7 cellular contexts compared by ENCODE assay signal in the genomic region with DNA sequence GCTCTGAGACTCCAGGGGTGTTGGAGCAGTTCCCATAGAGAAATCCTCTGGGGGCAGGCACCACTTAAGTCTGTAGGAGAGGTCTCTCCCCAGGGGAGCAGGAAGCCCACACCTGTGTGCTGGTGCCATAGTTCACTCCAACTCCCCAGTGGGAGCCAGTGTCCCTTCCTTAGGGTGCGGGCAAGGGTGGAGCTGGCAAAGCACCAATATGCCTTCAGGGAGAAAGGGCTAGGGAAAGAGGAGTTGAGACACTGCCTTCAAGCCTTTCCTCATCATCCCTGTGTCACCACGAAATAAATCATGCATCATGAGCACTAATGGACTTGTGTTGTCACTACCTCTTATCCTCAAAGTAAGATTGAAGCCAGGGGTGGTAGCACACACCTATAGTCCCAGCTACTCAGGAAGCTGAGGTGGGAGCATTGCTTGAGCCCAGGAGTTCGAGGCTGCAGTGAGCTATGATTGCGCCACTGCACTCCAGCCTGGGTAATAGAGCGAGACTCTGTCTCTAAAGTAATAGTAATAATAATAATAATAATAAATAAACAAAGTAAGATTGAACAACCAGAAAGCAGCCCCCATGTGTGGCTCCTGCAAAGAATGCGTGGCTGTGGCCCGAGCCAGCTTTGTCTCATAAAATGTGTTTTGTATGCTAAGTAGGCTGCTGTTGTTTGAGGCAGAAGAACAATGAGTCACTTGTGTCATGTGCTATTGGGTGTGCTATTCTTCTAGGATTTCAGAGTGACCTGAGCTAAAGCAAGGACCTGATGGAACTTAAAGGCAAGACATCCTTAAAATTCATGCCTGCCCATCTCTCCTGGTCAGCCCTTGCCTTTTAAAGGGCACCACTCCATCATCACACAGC. TPM values are rescaled to one million over a fixed set of nuclear protein-coding genes. Genes with fewer than 3 reads are reported as not detected.
DNase-seq lines count a peak whose midpoint lies in the region; ATAC-seq and TF ChIP-seq lines count a peak whose summit lies in the region.
"Had no signal": no experiment of that assay in that cellular context is flagged by ENCODE, and none has a peak within 500 bp of the region (broad histone marks: within the 10 kb centered on the region; RNA-seq: fewer than 3 reads in every experiment).

No MANE protein-coding gene starts in this region.

- no peaks in the 10 kb centered on the region for H4K20me1 ChIP-seq in PC-3 (ENCODE audit: low read length)

- ATAC-seq in PC-3 (peak; percentile 95), GM21360 (IDR thresholded peaks at IDR 0.05; ENCODE audit: unreplicated experiment) (no peak)
- no peak for ATAC-seq in activated CD4-positive, CD25-positive, alpha-beta regulatory T cell treated with anti-CD3 and anti-CD28 coated beads, Interleukin-2, amount 50 U/mL, for 24 hours

- H3K27ac ChIP-seq in PC-3 (ENCODE audit: low read length) (no peak overlapping the region), skeletal muscle tissue (ENCODE audit: low read depth, low read length) (peak overlapping the region; percentile 51)

- no TSS peak for BruUV-seq in PC-3 (replicated peaks; lab: Mats Ljungman, UMichigan)

- 0 out of 2 replicates have a peak overlapping the region, but pooled peaks have one; percentile 11 for H3K4me2 ChIP-seq in PC-3 (ENCODE audit: low read length)

- H3K27me3 ChIP-seq in PC-3 (ENCODE audit: low read length) (no peaks in the 10 kb centered on the region), skeletal muscle tissue (ENCODE audit: control insufficient read depth in 3 of 3, insufficient read depth in 3 of 3, low read length in 3 of 3) (no peaks in the 10 kb centered on the region)

- H3F3A ChIP-seq in PC-3 (ENCODE audit: low read length, unreplicated experiment): no peaks in the 10 kb centered on the region

- no peaks in the 10 kb centered on the region for H3K79me2 ChIP-seq in PC-3 (ENCODE audit: low read length)

- H3K4me3 ChIP-seq in PC-3 (ENCODE audit: low read length) (no peak overlapping the region), skeletal muscle tissue (ENCODE audit: low read length in 3 of 3) (no peak overlapping the region)

- H3K9me2 ChIP-seq in PC-3 (replicated peaks; ENCODE audit: low read length): no peaks in the 10 kb centered on the region

- H3K4me1 ChIP-seq in PC-3 (ENCODE audit: insufficient read depth, low read length): peaks cover 19% of the 10 kb centered on the region
- H3K4me1 ChIP-seq in skeletal muscle tissue (ENCODE audit: control insufficient read depth in 3 of 3, insufficient read depth in 3 of 3, low read length in 3 of 3): peaks cover 2 to 19% (median 12%) of the 10 kb centered on the region in 3 donors

- intact Hi-C loops in PC-3 (cut with micrococcal nuclease): no loop called here

- no peaks in the 10 kb centered on the region for H3K36me3 ChIP-seq in PC-3 (ENCODE audit: low read depth, low read length)
- no peaks in the 10 kb centered on the region for H3K36me3 ChIP-seq in skeletal muscle tissue (ENCODE audit: control insufficient read depth in 3 of 3, insufficient read depth in 3 of 3, low read length in 3 of 3)

- POLR2A ChIA-PET in PC-3 (lab: Charles Lee; ENCODE audit: unreplicated experiment): no interaction called here

- CTCF ChIA-PET in PC-3 (lab: Charles Lee): no interaction called here

- no peak overlapping the region for H3K9ac ChIP-seq in PC-3 (ENCODE audit: low read length)
- H3K9ac ChIP-seq in skeletal muscle tissue (ENCODE audit: low read depth in 1 of 3, low read length in 3 of 3): no peak overlapping the region

- no peak for TF ChIP-seq CTCF in PC-3 (conservative IDR thresholded peaks at IDR 0.05; ENCODE audit: low read depth, low read length)

- H3K9me3 ChIP-seq in PC-3 (ENCODE audit: low read length) (no peaks in the 10 kb centered on the region), skeletal muscle tissue (ENCODE audit: control insufficient read depth in 3 of 3, low read length in 3 of 3) (no peaks in the 10 kb centered on the region)

- DNase-seq in PC-3 (peak; percentile 58), fibroblast of gingiva (ENCODE audit: low read depth) (peak; percentile 75)
- DNase-seq in activated naive CD4-positive, alpha-beta T cell (lab: John Stamatoyannopoulos, UW): no peak
- DNase-seq: activated B cell treated with CpG ODN at 0.5 μM for 24 hours had no signal

- H2AFZ ChIP-seq in PC-3 (ENCODE audit: low read length): no peak overlapping the region

RNA-seq across cellular contexts. Expression of a gene that starts 6.7 kb away (rescaled TPM):
- 1.5 and 1.8 TPM in 2 replicates for total RNA-seq in PC-3 (2014; rRNA removed)
- 49.6 TPM for total RNA-seq in skeletal muscle tissue
- total RNA-seq: activated B cell treated with CpG ODN at 0.5 μM for 24 hours had no signal

RNA-seq across cellular contexts. Expression of a gene that starts 8.7 kb away (rescaled TPM):
- total RNA-seq in PC-3 (2014; rRNA removed) (10.4 and 17.8 TPM in 2 replicates), skeletal muscle tissue (not detected)
- total RNA-seq: activated B cell treated with CpG ODN at 0.5 μM for 24 hours had no signal

RNA-seq across cellular contexts. Expression of a gene that starts 24.3 kb away (rescaled TPM):
- 8.6 and 9.8 TPM in 2 replicates for total RNA-seq in PC-3 (2014; rRNA removed)
- 0.52 TPM for total RNA-seq in skeletal muscle tissue
- total RNA-seq: activated B cell treated with CpG ODN at 0.5 μM for 24 hours had no signal

RNA-seq across cellular contexts. Expression of a gene that starts 43.5 kb away (rescaled TPM):
- 0.35 TPM in 1 of 2 replicates, not detected in the other for total RNA-seq in PC-3 (2014; rRNA removed)
- not detected for total RNA-seq in skeletal muscle tissue
- total RNA-seq: activated B cell treated with CpG ODN at 0.5 μM for 24 hours had no signal

Comparison
In these comparisons a context has a peak if more than half of its experiments do, and no peak if none do; other contexts are left out.
1. DNase-seq: peak in PC-3 (single experiment) and fibroblast of gingiva (single experiment); none in activated naive CD4-positive, alpha-beta T cell (0 of 4).
2. RNA of a gene that starts 6.7 kb away (total RNA-seq): 49.6 TPM in skeletal muscle tissue (single experiment); 1.5 to 1.8 TPM in PC-3; every median in the first group is over 10 times any median in the second.
3. RNA of a gene that starts 8.7 kb away (total RNA-seq): 10.4 to 17.8 TPM in PC-3; not detected in skeletal muscle tissue (single experiment); every median in the first group is over 10 times any median in the second.